ENCODE assay signal across 8 cellular contexts in genomic region chr6:170584181-170584953, GRCh38. TPM values are rescaled to one million over a fixed set of nuclear protein-coding genes. Genes with fewer than 3 reads are reported as not detected.
DNase-seq lines count a peak whose midpoint lies in the region; ATAC-seq and TF ChIP-seq lines count a peak whose summit lies in the region.

Gene PDCD2, minus strand, starts transcription at chr6:170584637. Its CDS starts 56 bp downstream, at chr6:170584581.

- CTCF ChIA-PET in SK-N-SH (lab: Yijun Ruan, JAX): interaction anchor here (1.1 to 1.2 kb wide), 2 partner anchors 10 to 794 kb away, joined by 3 to 4 read pairs; no protein-coding TSS in a partner anchor

- no peaks in the 10 kb centered on the region for H3K9me3 Mint-ChIP-seq in activated naive CD4-positive, alpha-beta T cell treated with anti-CD3 and anti-CD28 coated beads, Interleukin-2, amount 50 U/mL, for 24 hours

- H3K4me3 Mint-ChIP-seq in activated naive CD4-positive, alpha-beta T cell treated with anti-CD3 and anti-CD28 coated beads, Interleukin-2, amount 50 U/mL, for 24 hours: peak within 1 kb of the TSS; percentile 99

- H3K9me2 ChIP-seq in SK-N-SH: no peaks in the 10 kb centered on the region

- H3K27ac Mint-ChIP-seq in activated naive CD4-positive, alpha-beta T cell treated with anti-CD3 and anti-CD28 coated beads, Interleukin-2, amount 50 U/mL, for 24 hours: peak within 1 kb of the TSS; percentile 95

- H3K4me3 ChIP-seq in GM06990 (replicated peaks; ENCODE audit: low read depth, low read length) (peak within 1 kb of the TSS; percentile 85), SK-N-SH (ENCODE audit: low read depth in 2 of 2, low read length in 1 of 2) (peak within 1 kb of the TSS; percentile 79 to 97), testis (peak within 1 kb of the TSS; percentile 80 to 85)

- ATAC-seq in HG02588 (IDR thresholded peaks at IDR 0.05; ENCODE audit: unreplicated experiment) (peak; percentile 96), omental fat pad (ENCODE audit: low FRiP score) (peak; percentile 97)

- TF ChIP-seq POLR2A in testis (IDR thresholded peaks at IDR 0.05): no peak

- no peak for TF ChIP-seq RAD21 in SK-N-SH (IDR thresholded peaks at IDR 0.05; ENCODE audit: low read length)

- H3K27me3 ChIP-seq in GM06990 (replicated peaks; ENCODE audit: control insufficient read depth, insufficient read depth, low read length) (no peaks in the 10 kb centered on the region), SK-N-SH (ENCODE audit: insufficient read depth) (no peaks in the 10 kb centered on the region), testis (no peaks in the 10 kb centered on the region)

- TF ChIP-seq CTCF in GM06990 (IDR thresholded peaks at IDR 0.05; ENCODE audit: insufficient read depth, low read length, poor library complexity, severe bottlenecking) (no peak), SK-N-SH (IDR thresholded peaks at IDR 0.05) (no peak), omental fat pad (IDR thresholded peaks at IDR 0.05) (no peak), testis (IDR thresholded peaks at IDR 0.05) (no peak)

- peaks cover 8% of the 10 kb centered on the region for H3F3A ChIP-seq in SK-N-SH (replicated peaks; ENCODE audit: insufficient read depth)

- POLR2A ChIA-PET in SK-N-SH (lab: Yijun Ruan, JAX): interaction anchor here (0.8 to 1.7 kb wide), 4 partner anchors 19 to 32 kb away, joined by 3 to 10 read pairs (median 4); partner anchors contain the start of gene TBP

- peaks cover 15% of the 10 kb centered on the region for H3K36me3 Mint-ChIP-seq in activated naive CD4-positive, alpha-beta T cell treated with anti-CD3 and anti-CD28 coated beads, Interleukin-2, amount 50 U/mL, for 24 hours

- H3K36me3 ChIP-seq in GM06990 (ENCODE audit: control insufficient read depth, insufficient read depth, low read length) (peaks cover 3% of the 10 kb centered on the region), SK-N-SH (replicated peaks in 1 of 2; ENCODE audit: control insufficient read depth in 1 of 2, insufficient read depth in 2 of 2, low read length in 1 of 2) (peaks cover 32 to 40% of the 10 kb centered on the region in 2 experiments), testis (ENCODE audit: low read depth, missing control alignments) (no peaks in the 10 kb centered on the region)

- H3K4me1 Mint-ChIP-seq in activated naive CD4-positive, alpha-beta T cell treated with anti-CD3 and anti-CD28 coated beads, Interleukin-2, amount 50 U/mL, for 24 hours: peaks cover 39% of the 10 kb centered on the region

- peaks cover 34% of the 10 kb centered on the region for H3K79me2 ChIP-seq in SK-N-SH (ENCODE audit: insufficient read depth)

- H3K4me2 ChIP-seq in SK-N-SH: peak within 1 kb of the TSS; percentile 89

- no peaks in the 10 kb centered on the region for H3K27me3 Mint-ChIP-seq in activated naive CD4-positive, alpha-beta T cell treated with anti-CD3 and anti-CD28 coated beads, Interleukin-2, amount 50 U/mL, for 24 hours

- H3K4me1 ChIP-seq in SK-N-SH (ENCODE audit: control insufficient read depth in 1 of 2, insufficient read depth in 2 of 2, low read depth in 1 of 2, low read length in 1 of 2) (peaks cover 0 to 13% of the 10 kb centered on the region in 2 experiments; a peak in 2 of 4 replicates), testis (peaks cover 4% of the 10 kb centered on the region)

- no peaks in the 10 kb centered on the region for H3K9me3 ChIP-seq in SK-N-SH
- no peaks in the 10 kb centered on the region for H3K9me3 ChIP-seq in testis

- H3K27ac ChIP-seq in SK-N-SH (ENCODE audit: low read depth in 2 of 2, low read length in 1 of 2): peak within 1 kb of the TSS; percentile 54 to 89; a peak in 3 of 4 replicates
- H3K27ac ChIP-seq in testis: peak within 1 kb of the TSS; percentile 67 to 86

- WGBS in SK-N-SH (ENCODE audit: low lambda C conversion rate): 0% methylated on average over 5 of the region's 81 CpGs
- WGBS in testis, 2 donors: 1 to 2% methylated on average over 23 to 58 of the region's 81 CpGs

- intact Hi-C loops in testis (cut with DNase I; ENCODE audit: low total_unique reads): no loop called here

- H4K20me1 ChIP-seq in SK-N-SH (ENCODE audit: insufficient read depth): no peaks in the 10 kb centered on the region

- DNase-seq in GM06990 (ENCODE audit: extremely low read depth, insufficient read length): peak; percentile 92
- DNase-seq in NCI-H1048 (lab: John Stamatoyannopoulos, UW): peak; percentile 86
- DNase-seq in SK-N-SH: peak; percentile 96
- peak; percentile 18 for DNase-seq in glomerular endothelial cell (ENCODE audit: extremely low read depth, low read depth, low spot score)
- DNase-seq in omental fat pad (ENCODE audit: low spot score): peak; percentile 66
- DNase-seq in testis: peak; percentile 96

- H2AFZ ChIP-seq in SK-N-SH (ENCODE audit: low read depth): peak within 1 kb of the TSS; percentile 87

- peak in 1 of 2 experiments; percentile 23; a peak in 1 of 4 replicates for TF ChIP-seq EP300 in SK-N-SH (IDR thresholded peaks at IDR 0.05; ENCODE audit: borderline replicate concordance in 1 of 2, low read depth in 1 of 2, low read length in 1 of 2)

- peak within 1 kb of the TSS; percentile 71 for H3K9ac ChIP-seq in SK-N-SH

TF ChIP-seq in SK-N-SH, 30 proteins besides CTCF, POLR2A, EP300 and RAD21 (continues in another document):
- peak; percentile 86 for TF ChIP-seq POLR2AphosphoS5 (IDR thresholded peaks at IDR 0.05; ENCODE audit: low read depth, low read length)
- TF ChIP-seq NRF1 (IDR thresholded peaks at IDR 0.05; ENCODE audit: low read depth, low read length): peak; percentile 23; the same call in 1 of the 2 replicates
- TF ChIP-seq RCOR1 (IDR thresholded peaks at IDR 0.05; ENCODE audit: low read length): no peak
- peak; percentile 90 for TF ChIP-seq ELF1 (IDR thresholded peaks at IDR 0.05)
- peak; percentile 50; the same call in 1 of the 2 replicates for TF ChIP-seq SIN3A (IDR thresholded peaks at IDR 0.05; ENCODE audit: borderline replicate concordance, low read depth, low read length)
- TF ChIP-seq MAX (IDR thresholded peaks at IDR 0.05; ENCODE audit: low read depth): peak; percentile 64; the same call in 1 of the 2 replicates
- no peak for TF ChIP-seq FOSL2 (IDR thresholded peaks at IDR 0.05; ENCODE audit: borderline replicate concordance, low read depth)
- no peak for TF ChIP-seq MEF2A (IDR thresholded peaks at IDR 0.05; ENCODE audit: borderline replicate concordance, low read depth)
- peak; percentile 26; the same call in 1 of the 2 replicates for TF ChIP-seq PBX3 (IDR thresholded peaks at IDR 0.05)
- TF ChIP-seq GABPA (IDR thresholded peaks at IDR 0.05; ENCODE audit: low read depth): peak; percentile 94
- peak; percentile 29; the same call in 1 of the 2 replicates for TF ChIP-seq RFX5 (IDR thresholded peaks at IDR 0.05; ENCODE audit: low read length)
- TF ChIP-seq CHD2 (IDR thresholded peaks at IDR 0.05; ENCODE audit: low read length, partially characterized antibody): peak; percentile 51
- TF ChIP-seq REST (IDR thresholded peaks at IDR 0.05; ENCODE audit: low read depth, low read length): peak; percentile 51; the same call in 1 of the 2 replicates

RNA-seq across cellular contexts. Expression of gene PDCD2, which starts in this region (rescaled TPM):
- polyA plus RNA-seq in SK-N-SH (2012; rRNA removed) (82.1 and 107 TPM in 2 replicates), testis (ENCODE audit: insufficient read depth, low read depth, low replicate concordance) (41.9 TPM)
- polyA plus RNA-seq in SK-N-SH (2012; cell fraction: cytosol; rRNA removed): 103 and 115 TPM in 2 replicates
- 78.1 and 119 TPM in 2 replicates for polyA plus RNA-seq in SK-N-SH (2012; cell fraction: nucleus; rRNA removed)
- total RNA-seq in glomerular endothelial cell (51.8 and 71.0 TPM in 2 replicates), omental fat pad (10 to 100 TPM; 56.4 to 72.8 (median 60.5) TPM), testis (10 to 100 TPM; 56.4 to 60.6 TPM)

Comparison
In these comparisons a context has a peak if more than half of its experiments do, and no peak if none do; other contexts are left out.
1. Peak in every context shown above with its lines: DNase-seq, ATAC-seq, H3K4me3 ChIP-seq and H3K27ac ChIP-seq.
2. DNase-seq: peak in every context shown above with its lines; median percentile 96 in SK-N-SH; 96 in testis; 92 in GM06990; 86 in NCI-H1048; 66 in omental fat pad; 18 in glomerular endothelial cell.